ENCODE assay signal across 8 cellular contexts in the genomic region with DNA sequence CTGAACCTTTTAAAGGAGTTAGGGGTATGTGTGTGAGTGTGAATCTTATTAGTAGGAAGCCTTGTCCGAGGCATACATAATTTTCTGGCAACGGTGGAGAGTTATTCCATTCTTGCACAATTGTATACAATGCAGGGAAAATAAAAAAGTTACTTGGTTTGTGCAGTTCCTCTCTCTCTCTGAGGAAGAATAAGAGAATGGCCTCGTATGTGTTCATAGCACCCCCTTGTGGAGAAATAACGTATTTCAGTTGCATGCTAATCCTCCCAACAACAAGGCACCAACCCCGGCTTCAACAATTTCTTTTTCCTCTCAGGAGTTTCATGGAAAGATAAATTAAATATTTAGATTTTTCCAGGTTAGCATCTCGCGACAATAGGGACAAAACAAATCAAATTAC. TPM values are rescaled to one million over a fixed set of nuclear protein-coding genes. Genes with fewer than 3 reads are reported as not detected.
DNase-seq lines count a peak whose midpoint lies in the region; ATAC-seq, FAIRE-seq and TF ChIP-seq lines count a peak whose summit lies in the region.

No MANE protein-coding gene starts in this region.

- no peaks in the 10 kb centered on the region for H3K4me1 Mint-ChIP-seq in activated CD4-positive, alpha-beta T cell treated with anti-CD3 and anti-CD28 coated beads, Interleukin-2, amount 10 ng/mL, durations not matched to agents 24 days and 14 days
- no peaks in the 10 kb centered on the region for H3K4me1 Mint-ChIP-seq in activated T-helper 2 cell treated with anti-CD3 and anti-CD28 coated beads, Interferon-gamma antibody, Interleukin-2, Interleukin-4, amounts not matched to agents 10 μg/mL and 5 μg/mL and 100 μg/mL, durations not matched to agents 14 hours and 24 hours and 36 hours (ENCODE audit: low read depth)

- H3K9me3 ChIP-seq in GM12878 (replicated peaks; ENCODE audit: control insufficient read depth, insufficient read depth, low read length) (no peaks in the 10 kb centered on the region), transverse colon (no peaks in the 10 kb centered on the region)

- H2AFZ ChIP-seq in GM12878 (ENCODE audit: control insufficient read depth, low read depth, low read length), result no peak overlapping the region

- POLR2A ChIA-PET in GM12878 (lab: Charles Lee), result no interaction called here

- intact Hi-C loops in activated CD4-positive, alpha-beta T cell treated with anti-CD3 and anti-CD28 coated beads, Interleukin-2, amount 10 ng/mL, durations not matched to agents 24 days and 14 days (cut with micrococcal nuclease), result loop anchor here (5.0 kb wide), 2 partner anchors 553 to 618 kb away; no protein-coding TSS in a partner anchor
- intact Hi-C loops in GM12878 (cut with micrococcal nuclease; ENCODE audit: unreplicated experiment), result loop anchor here (1.0 to 5.0 kb wide), 3 partner anchors 448 to 617 kb away; no protein-coding TSS in a partner anchor
- intact Hi-C loops in transverse colon (cut with DNase I; ENCODE audit: low total_unique reads), result loop anchor here (5.0 kb wide), 1 partner anchor 448 kb away; no protein-coding TSS in a partner anchor
- intact Hi-C loops in activated T-helper 2 cell treated with anti-CD3 and anti-CD28 coated beads, Interferon-gamma antibody, Interleukin-2, Interleukin-4, amounts not matched to agents 10 μg/mL and 5 μg/mL and 100 μg/mL, durations not matched to agents 14 hours and 24 hours and 36 hours (cut with micrococcal nuclease), result loop anchor here (5.0 kb wide), 2 partner anchors 553 to 618 kb away; no protein-coding TSS in a partner anchor

- H3K36me3 ChIP-seq in GM12878 (ENCODE audit: control insufficient read depth in 2 of 2, insufficient read depth in 2 of 2, low read length in 1 of 2), result no peaks in the 10 kb centered on the region
- H3K36me3 ChIP-seq in transverse colon, result no peaks in the 10 kb centered on the region

- DNase-seq in activated CD4-positive, alpha-beta T cell treated with anti-CD3 and anti-CD28 coated beads, Interleukin-2, amount 10 ng/mL, durations not matched to agents 24 days and 14 days, result peak; percentile 70
- DNase-seq in activated CD4-positive, alpha-beta T cell treated with anti-CD3 and anti-CD28 coated beads, Interleukin-2, amount 50 U/mL, for 1 hour, result no peak
- DNase-seq in M059J (ENCODE audit: low read depth) (peak; percentile 53), GM12878 (ENCODE audit: low read depth, low spot score) (peak; percentile 8), kidney glomerular epithelial cell (lab: John Stamatoyannopoulos, UW) (peak; percentile 14), transverse colon (no peak)
- DNase-seq in activated T-helper 2 cell treated with anti-CD3 and anti-CD28 coated beads, Interferon-gamma antibody, Interleukin-2, Interleukin-4, amounts not matched to agents 10 μg/mL and 5 μg/mL and 100 μg/mL, durations not matched to agents 14 hours and 24 hours and 36 hours (ENCODE audit: low spot score), result no peak

- TF ChIP-seq POLR2A in GM12878 (IDR thresholded peaks at IDR 0.05; ENCODE audit: low read depth, low read length), result no peak
- TF ChIP-seq POLR2A in transverse colon (IDR thresholded peaks at IDR 0.05), result no peak

- H3K4me2 ChIP-seq in GM12878 (ENCODE audit: control insufficient read depth, insufficient read depth), result no peak overlapping the region

- peak; percentile 79 for ATAC-seq in GM21526 (IDR thresholded peaks at IDR 0.05; ENCODE audit: low FRiP score, unreplicated experiment)
- ATAC-seq in GM12878, result peak; percentile 82

- H3K4me3 Mint-ChIP-seq in activated CD4-positive, alpha-beta T cell treated with anti-CD3 and anti-CD28 coated beads, Interleukin-2, amount 10 ng/mL, durations not matched to agents 24 days and 14 days, result no peak overlapping the region
- H3K4me3 Mint-ChIP-seq in activated T-helper 2 cell treated with anti-CD3 and anti-CD28 coated beads, Interferon-gamma antibody, Interleukin-2, Interleukin-4, amounts not matched to agents 10 μg/mL and 5 μg/mL and 100 μg/mL, durations not matched to agents 14 hours and 24 hours and 36 hours (ENCODE audit: low read depth), result no peak overlapping the region

- H3K9ac ChIP-seq in GM12878 (ENCODE audit: control insufficient read depth, insufficient read depth, low read length), result no peak overlapping the region

- SMC1A ChIA-PET in GM12878 (lab: Charles Lee; ENCODE audit: uncharacterized antibody, unreplicated experiment), result no interaction called here

- no peaks in the 10 kb centered on the region for H3K36me3 Mint-ChIP-seq in activated CD4-positive, alpha-beta T cell treated with anti-CD3 and anti-CD28 coated beads, Interleukin-2, amount 10 ng/mL, durations not matched to agents 24 days and 14 days (ENCODE audit: low read depth)
- no peaks in the 10 kb centered on the region for H3K36me3 Mint-ChIP-seq in activated T-helper 2 cell treated with anti-CD3 and anti-CD28 coated beads, Interferon-gamma antibody, Interleukin-2, Interleukin-4, amounts not matched to agents 10 μg/mL and 5 μg/mL and 100 μg/mL, durations not matched to agents 14 hours and 24 hours and 36 hours (ENCODE audit: low read depth)

- no peak for TF ChIP-seq EP300 in GM12878 (IDR thresholded peaks at IDR 0.05; ENCODE audit: borderline replicate concordance in 1 of 2, control insufficient read depth in 1 of 2, low read depth in 2 of 2, low read length in 2 of 2)
- no peak for TF ChIP-seq EP300 in transverse colon (IDR thresholded peaks at IDR 0.05; ENCODE audit: low read depth)

- 1% methylated on average over 7 of the region's 7 CpGs for WGBS in GM12878 (ENCODE audit: insufficient coverage, insufficient replicate concordance, low lambda C conversion rate, missing lambda C conversion rate)
- 3 to 5% methylated on average over 5 to 7 of the region's 7 CpGs for WGBS in transverse colon (ENCODE audit: low coverage in 1 of 2), 2 donors

- H3K4me1 ChIP-seq in GM12878 (ENCODE audit: control insufficient read depth, insufficient read depth, low read length) (no peaks in the 10 kb centered on the region), transverse colon (no peaks in the 10 kb centered on the region)

- H3K27ac Mint-ChIP-seq in activated CD4-positive, alpha-beta T cell treated with anti-CD3 and anti-CD28 coated beads, Interleukin-2, amount 10 ng/mL, durations not matched to agents 24 days and 14 days, result no peak overlapping the region
- no peak overlapping the region for H3K27ac Mint-ChIP-seq in activated T-helper 2 cell treated with anti-CD3 and anti-CD28 coated beads, Interferon-gamma antibody, Interleukin-2, Interleukin-4, amounts not matched to agents 10 μg/mL and 5 μg/mL and 100 μg/mL, durations not matched to agents 14 hours and 24 hours and 36 hours

- in situ Hi-C loops in GM12878 (cut with MboI) (loop anchor here (10.0 kb wide), 2 partner anchors 550 to 620 kb away; no protein-coding TSS in a partner anchor), transverse colon (cut with MboI; ENCODE audit: low pct_ligation_motif_present in 1 of 4, low pct_unique_long_range_greater_than_20kb in 1 of 4, low sequenced_read_pairs in 3 of 4) (loop anchor here in 2 of 4 donors (25.0 kb wide), 2 partner anchors 558 to 608 kb away; no protein-coding TSS in a partner anchor)

- no TSS peak for BruUV-seq in GM12878 (replicated peaks; lab: Mats Ljungman, UMichigan)

- TF ChIP-seq CTCF in GM12878 (IDR thresholded peaks at IDR 0.05 in 2 of 3, conservative IDR thresholded peaks at IDR 0.05 in 1 of 3; ENCODE audit: control insufficient read depth in 2 of 3, extremely low read depth in 1 of 3, insufficient read depth in 1 of 3, low read depth in 3 of 3, low read length in 3 of 3), result peak; percentile 66 to 71 (median 71); a peak in 5 of 6 replicates
- TF ChIP-seq CTCF in transverse colon (IDR thresholded peaks at IDR 0.05), result peak; percentile 31 to 74 (median 57)

- H3K79me2 ChIP-seq in GM12878 (ENCODE audit: control insufficient read depth, insufficient read depth, low read length), result no peaks in the 10 kb centered on the region

- H3K4me3 ChIP-seq in GM12878 (no peak overlapping the region), transverse colon (no peak overlapping the region)

- H3K27ac ChIP-seq in GM12878 (ENCODE audit: control insufficient read depth, insufficient read depth), result no peak overlapping the region
- no peak overlapping the region for H3K27ac ChIP-seq in transverse colon

- no peaks in the 10 kb centered on the region for H3K9me3 Mint-ChIP-seq in activated CD4-positive, alpha-beta T cell treated with anti-CD3 and anti-CD28 coated beads, Interleukin-2, amount 10 ng/mL, durations not matched to agents 24 days and 14 days
- no peaks in the 10 kb centered on the region for H3K9me3 Mint-ChIP-seq in activated T-helper 2 cell treated with anti-CD3 and anti-CD28 coated beads, Interferon-gamma antibody, Interleukin-2, Interleukin-4, amounts not matched to agents 10 μg/mL and 5 μg/mL and 100 μg/mL, durations not matched to agents 14 hours and 24 hours and 36 hours

- peak; percentile 75 for TF ChIP-seq RAD21 in GM12878 (IDR thresholded peaks at IDR 0.05; ENCODE audit: insufficient read depth, low read depth, low read length)

- no peaks in the 10 kb centered on the region for H4K20me1 ChIP-seq in GM12878 (ENCODE audit: control insufficient read depth, insufficient read depth)

- peak; percentile 76 for FAIRE-seq in GM12878 (lab: Jason Lieb, UNC)

- CTCF ChIA-PET in GM12878 (lab: Yijun Ruan, JAX), result interaction anchor here (0.7 to 3.2 kb wide), 4 partner anchors 8 to 554 kb away, joined by 3 to 15 read pairs (median 8); no protein-coding TSS in a partner anchor

- H3K27me3 ChIP-seq in GM12878 (replicated peaks in 1 of 2; ENCODE audit: control insufficient read depth in 2 of 2, insufficient read depth in 2 of 2, low read length in 1 of 2) (no peaks in the 10 kb centered on the region), transverse colon (no peaks in the 10 kb centered on the region)

- H3K27me3 Mint-ChIP-seq in activated CD4-positive, alpha-beta T cell treated with anti-CD3 and anti-CD28 coated beads, Interleukin-2, amount 10 ng/mL, durations not matched to agents 24 days and 14 days, result no peaks in the 10 kb centered on the region
- H3K27me3 Mint-ChIP-seq in activated T-helper 2 cell treated with anti-CD3 and anti-CD28 coated beads, Interferon-gamma antibody, Interleukin-2, Interleukin-4, amounts not matched to agents 10 μg/mL and 5 μg/mL and 100 μg/mL, durations not matched to agents 14 hours and 24 hours and 36 hours (ENCODE audit: low read depth), result no peaks in the 10 kb centered on the region

- RAD21 ChIA-PET in GM12878 (lab: Charles Lee; ENCODE audit: unreplicated experiment), result interaction anchor here (1.0 to 1.2 kb wide), 3 partner anchors 605 to 618 kb away, joined by 3 read pairs; no protein-coding TSS in a partner anchor

RNA-seq across cellular contexts. Expression of gene FGF13, which starts 33.7 kb away (rescaled TPM):
- not detected in 2 replicates for total RNA-seq in activated CD4-positive, alpha-beta T cell treated with anti-CD3 and anti-CD28 coated beads, Interleukin-2, amount 10 ng/mL, durations not matched to agents 24 days and 14 days
- total RNA-seq in M059J (2014; rRNA removed; shearing (Covaris generic)), result 9.6 and 20.1 TPM in 2 replicates
- not detected in 2 replicates for total RNA-seq in GM12878 (2013; cell fraction: nucleolus; rRNA removed)
- total RNA-seq in GM12878 (2014; rRNA removed) (0.34 and 0.65 TPM in 2 replicates), GM12878 (2014; rRNA removed; fragmentation: Illumina TruSeq; extraction: Trizol) (0.09 and 0.36 TPM in 2 replicates), GM12878 (2021) (0.08 and 0.24 TPM in 2 replicates), transverse colon (1 to 10 TPM in 3 of 4 donors, under 1 TPM in 1; 0.60 to 2.1 (median 1.4) TPM)
- not detected for polyA plus RNA-seq in GM12878 (2011; ENCODE audit: low read depth)
- polyA plus RNA-seq in GM12878 (2011; rRNA removed) (not detected in 2 replicates), GM12878 (2014; fragmentation: Illumina TruSeq; extraction: Trizol) (0.35 and 0.68 TPM in 2 replicates), GM12878 (2014; fragmentation: Nextera tagmentation; extraction: Ambion mirVana) (under 1 TPM; 0.16 to 0.26 TPM), GM12878 (2014; rRNA removed) (0.24 and 0.28 TPM in 2 replicates), GM12878 (2016; fragmentation: Nextera tagmentation; extraction: Ambion mirVana) (under 1 TPM; 0.28 to 0.42 TPM)
- not detected in 2 replicates for polyA plus RNA-seq in GM12878 (2011; cell fraction: cytosol; rRNA removed)
- polyA plus RNA-seq in GM12878 (2011; cell fraction: nucleus; rRNA removed), result not detected in 2 replicates
- polyA plus RNA-seq in GM12878 (2012), result not detected in 2 replicates
- not detected in 2 replicates for polyA minus RNA-seq in GM12878 (2011; rRNA and poly(A)+ RNA removed)
- polyA minus RNA-seq in GM12878 (2011; cell fraction: cytosol; rRNA and poly(A)+ RNA removed), result not detected in 2 replicates
- not detected in 2 replicates for polyA minus RNA-seq in GM12878 (2011; cell fraction: nucleus; rRNA and poly(A)+ RNA removed)
- total RNA-seq in activated T-helper 2 cell treated with anti-CD3 and anti-CD28 coated beads, Interferon-gamma antibody, Interleukin-2, Interleukin-4, amounts not matched to agents 10 μg/mL and 5 μg/mL and 100 μg/mL, durations not matched to agents 14 hours and 24 hours and 36 hours, result not detected in 2 replicates

Comparison
In these comparisons a context has a peak if more than half of its experiments do, and no peak if none do; other contexts are left out.
1. DNase-seq: peak in activated CD4-positive, alpha-beta T cell treated with anti-CD3 and anti-CD28 coated beads, Interleukin-2, amount 10 ng/mL, durations not matched to agents 24 days and 14 days (single experiment), M059J (single experiment), GM12878 (single experiment) and kidney glomerular epithelial cell (single experiment); none in activated CD4-positive, alpha-beta T cell treated with anti-CD3 and anti-CD28 coated beads, Interleukin-2, amount 50 U/mL, for 1 hour (single experiment), transverse colon (single experiment) and activated T-helper 2 cell treated with anti-CD3 and anti-CD28 coated beads, Interferon-gamma antibody, Interleukin-2, Interleukin-4, amounts not matched to agents 10 μg/mL and 5 μg/mL and 100 μg/mL, durations not matched to agents 14 hours and 24 hours and 36 hours (single experiment).